In the genomic region with DNA sequence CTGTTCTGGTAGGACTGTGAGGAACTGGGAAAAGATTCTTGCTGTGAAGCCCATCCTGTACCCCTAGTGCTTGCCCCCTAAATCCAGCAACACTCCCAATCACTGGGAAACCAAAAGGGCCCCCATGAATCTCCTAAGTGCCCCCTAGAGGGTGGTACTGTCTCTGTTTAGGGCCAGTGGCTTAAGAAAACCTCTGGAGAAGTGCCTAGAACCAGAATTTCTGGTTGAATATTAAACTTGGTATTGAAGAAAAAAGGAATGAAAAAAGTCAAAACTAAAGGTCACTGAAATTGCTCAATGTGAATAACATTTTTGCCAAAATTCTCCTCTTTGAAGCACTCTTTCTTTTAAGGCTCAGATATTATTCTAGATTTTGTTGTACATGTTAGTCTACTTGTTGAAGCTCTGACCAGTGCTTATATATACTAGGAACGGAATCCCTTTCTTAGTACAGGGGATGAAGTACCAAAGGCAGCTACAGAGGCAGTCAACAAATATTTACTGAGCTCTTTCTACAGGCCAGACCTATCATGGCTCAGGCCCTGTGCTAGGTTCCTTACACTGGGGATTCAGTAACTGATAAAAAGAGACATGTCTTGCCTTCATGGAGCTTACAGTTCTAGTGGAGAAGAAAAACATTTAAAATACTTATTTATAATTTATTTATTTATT, we compare ENCODE assay signal across 14 cellular contexts.
A peak's percentile ranks its signal among the peaks of the same experiment; 100 is the strongest.
DNase-seq lines count a peak whose midpoint lies in the region; ATAC-seq, FAIRE-seq and TF ChIP-seq lines count a peak whose summit lies in the region.
"Had no signal": no experiment of that assay in that cellular context is flagged by ENCODE, and none has a peak within 500 bp of the region (broad histone marks: within the 10 kb centered on the region; RNA-seq: fewer than 3 reads in every experiment).

No MANE protein-coding gene starts in this region.

- H3K27me3 ChIP-seq in BJ (ENCODE audit: control insufficient read depth, insufficient read depth, low read length) (no peaks in the 10 kb centered on the region), K562 (ENCODE audit: control insufficient read depth in 2 of 2, insufficient read depth in 2 of 2, low read length in 2 of 2) (peaks cover 0 to 4% of the 10 kb centered on the region in 2 experiments; a peak in 2 of 5 replicates)
- H3K27me3 ChIP-seq: hepatocyte had no signal

- TF ChIP-seq POLR2A in K562 (conservative IDR thresholded peaks at IDR 0.05) = no peak

- H3K4me3 Mint-ChIP-seq in activated naive CD8-positive, alpha-beta T cell treated with anti-CD3 and anti-CD28 coated beads for 36 hours = no peak overlapping the region
- no peak overlapping the region for H3K4me3 Mint-ChIP-seq in activated CD8-positive, alpha-beta memory T cell treated with anti-CD3 and anti-CD28 coated beads, Interleukin-2, amount 10 ng/mL, durations not matched to agents 7 days and 5 days
- H3K4me3 Mint-ChIP-seq: brain, nephron had no signal

- no peak for ATAC-seq in K562
- ATAC-seq in left lobe of liver = peak; percentile 87
- no peak for ATAC-seq in GM21367 (IDR thresholded peaks at IDR 0.05; ENCODE audit: unreplicated experiment)
- ATAC-seq in GM18511 (IDR thresholded peaks at IDR 0.05; ENCODE audit: unreplicated experiment) = no peak
- no peak for ATAC-seq in activated CD8-positive, alpha-beta memory T cell treated with anti-CD3 and anti-CD28 coated beads, Interleukin-2, amount 10 ng/mL, durations not matched to agents 7 days and 5 days

- in situ Hi-C loops in K562 (cut with MboI) = no loop called here

- TF ChIP-seq RAD21 in Ishikawa (IDR thresholded peaks at IDR 0.05; ENCODE audit: low read depth) = peak; percentile 42
- no peak for TF ChIP-seq RAD21 in K562 (CRISPR knock-in tag; conservative IDR thresholded peaks at IDR 0.05 in 1 of 2, IDR thresholded peaks at IDR 0.05 in 1 of 2)

- H3K27ac Mint-ChIP-seq in activated naive CD8-positive, alpha-beta T cell treated with anti-CD3 and anti-CD28 coated beads for 36 hours = no peak overlapping the region
- no peak overlapping the region for H3K27ac Mint-ChIP-seq in activated CD8-positive, alpha-beta memory T cell treated with anti-CD3 and anti-CD28 coated beads, Interleukin-2, amount 10 ng/mL, durations not matched to agents 7 days and 5 days
- H3K27ac Mint-ChIP-seq: brain, nephron had no signal

- H3K4me3 ChIP-seq in BJ (ENCODE audit: low read depth, low read length) = no peak overlapping the region
- H3K4me3 ChIP-seq in K562 = no peak overlapping the region
- H3K4me3 ChIP-seq: hepatocyte had no signal

- H3K36me3 Mint-ChIP-seq in activated naive CD8-positive, alpha-beta T cell treated with anti-CD3 and anti-CD28 coated beads for 36 hours = no peaks in the 10 kb centered on the region
- H3K36me3 Mint-ChIP-seq in activated CD8-positive, alpha-beta memory T cell treated with anti-CD3 and anti-CD28 coated beads, Interleukin-2, amount 10 ng/mL, durations not matched to agents 7 days and 5 days = no peaks in the 10 kb centered on the region
- H3K36me3 Mint-ChIP-seq: brain had no signal

- H3K9me3 ChIP-seq in K562 (replicated peaks; ENCODE audit: control insufficient read depth, insufficient read depth, low read depth, low read length) = no peaks in the 10 kb centered on the region

- no peaks in the 10 kb centered on the region for H3K4me1 ChIP-seq in K562 (replicated peaks in 1 of 2; ENCODE audit: control insufficient read depth in 2 of 2, insufficient read depth in 2 of 2, low read length in 2 of 2)

- POLR2A ChIA-PET in BJ (lab: Charles Lee) = no interaction called here
- POLR2A ChIA-PET in K562 (lab: Yijun Ruan, JAX) = interaction anchor here (0.7 kb wide), 1 partner anchor 11 kb away, joined by 3 read pairs; no protein-coding TSS in a partner anchor

- H2AFZ ChIP-seq in K562 (ENCODE audit: low read depth, low read length) = no peak overlapping the region
- H2AFZ ChIP-seq: hepatocyte had no signal

- H4K20me1 ChIP-seq in K562 (replicated peaks; ENCODE audit: control insufficient read depth, insufficient read depth, low read length) = no peaks in the 10 kb centered on the region

- BruUV-seq in K562 (replicated peaks; lab: Mats Ljungman, UMichigan) = no TSS peak

- no peak overlapping the region for H3K27ac ChIP-seq in K562 (ENCODE audit: extremely low read depth, low read depth, low read length)
- H3K27ac ChIP-seq: hepatocyte had no signal

- H3K9me1 ChIP-seq in K562 (ENCODE audit: control insufficient read depth, insufficient read depth, low read length) = no peaks in the 10 kb centered on the region

- intact Hi-C loops in K562 (cut with micrococcal nuclease) = no loop called here

- no peak for FAIRE-seq in K562 (lab: Jason Lieb, UNC)

- H3K9ac ChIP-seq in K562 (ENCODE audit: insufficient read depth in 1 of 2, low read depth in 2 of 2, low read length in 2 of 2) = no peak overlapping the region

- no peak overlapping the region for H3K4me2 ChIP-seq in K562 (ENCODE audit: insufficient read depth, low read length)
- H3K4me2 ChIP-seq: hepatocyte had no signal

- H3K4me1 Mint-ChIP-seq in activated naive CD8-positive, alpha-beta T cell treated with anti-CD3 and anti-CD28 coated beads for 36 hours = no peaks in the 10 kb centered on the region
- H3K4me1 Mint-ChIP-seq in activated CD8-positive, alpha-beta memory T cell treated with anti-CD3 and anti-CD28 coated beads, Interleukin-2, amount 10 ng/mL, durations not matched to agents 7 days and 5 days = no peaks in the 10 kb centered on the region
- H3K4me1 Mint-ChIP-seq: brain had no signal

- H3K9me3 Mint-ChIP-seq in activated naive CD8-positive, alpha-beta T cell treated with anti-CD3 and anti-CD28 coated beads for 36 hours = no peaks in the 10 kb centered on the region
- no peaks in the 10 kb centered on the region for H3K9me3 Mint-ChIP-seq in activated CD8-positive, alpha-beta memory T cell treated with anti-CD3 and anti-CD28 coated beads, Interleukin-2, amount 10 ng/mL, durations not matched to agents 7 days and 5 days (ENCODE audit: low read depth)
- H3K9me3 Mint-ChIP-seq: brain, nephron had no signal

- no CpG with 5 or more reads among the region's 1 CpG for WGBS in K562 (ENCODE audit: insufficient coverage, low coverage, missing lambda C conversion rate)

- TF ChIP-seq EP300 in Ishikawa (IDR thresholded peaks at IDR 0.05; ENCODE audit: borderline replicate concordance) (no peak), K562 (IDR thresholded peaks at IDR 0.05; ENCODE audit: low read length) (no peak)

- CTCF ChIA-PET in BJ (lab: Yijun Ruan, JAX) = interaction anchor here (0.6 to 1.4 kb wide), 9 partner anchors 12 to 118 kb away, joined by 3 to 6 read pairs (median 3); no protein-coding TSS in a partner anchor
- CTCF ChIA-PET in K562 (lab: Yijun Ruan, JAX; ENCODE audit: low intra/inter-chr PET ratio) = interaction anchor here (0.5 kb wide), 1 partner anchor 909 kb away, joined by 3 read pairs; no protein-coding TSS in a partner anchor
- CTCF ChIA-PET in activated CD8-positive, alpha-beta memory T cell treated with anti-CD3 and anti-CD28 coated beads, Interleukin-2, amount 10 ng/mL, durations not matched to agents 7 days and 5 days (lab: Charles Lee) = interaction anchor here (0.8 kb wide), 1 partner anchor 161 kb away, joined by 3 read pairs; no protein-coding TSS in a partner anchor

- H3K27me3 Mint-ChIP-seq in activated naive CD8-positive, alpha-beta T cell treated with anti-CD3 and anti-CD28 coated beads for 36 hours = no peaks in the 10 kb centered on the region
- H3K27me3 Mint-ChIP-seq in activated CD8-positive, alpha-beta memory T cell treated with anti-CD3 and anti-CD28 coated beads, Interleukin-2, amount 10 ng/mL, durations not matched to agents 7 days and 5 days = peaks cover 26% of the 10 kb centered on the region

- DNase-seq in BJ (ENCODE audit: low read depth) (no peak), K562 (ENCODE audit: extremely low read depth in 1 of 4, low spot score in 3 of 4) (no peak), left lobe of liver (ENCODE audit: low spot score) (peak; percentile 49)
- DNase-seq in activated naive CD8-positive, alpha-beta T cell treated with anti-CD3 and anti-CD28 coated beads for 36 hours = no peak
- DNase-seq in activated CD8-positive, alpha-beta memory T cell treated with anti-CD3 and anti-CD28 coated beads, Interleukin-2, amount 10 ng/mL, durations not matched to agents 7 days and 5 days = no peak
- DNase-seq: COR-L47, NCI-H345, trophoblast cell had no signal

- H3K36me3 ChIP-seq in BJ (ENCODE audit: control insufficient read depth, insufficient read depth, low read length) (peaks cover 21% of the 10 kb centered on the region), K562 (ENCODE audit: control insufficient read depth, insufficient read depth, low read length) (no peaks in the 10 kb centered on the region)

- H3K79me2 ChIP-seq in K562 (ENCODE audit: control insufficient read depth, insufficient read depth, low read length) = no peaks in the 10 kb centered on the region
- H3K79me2 ChIP-seq: hepatocyte had no signal

- TF ChIP-seq CTCF in BJ (IDR thresholded peaks at IDR 0.05; ENCODE audit: insufficient read depth, low read depth, low read length) = peak; percentile 43
- TF ChIP-seq CTCF in K562 (IDR thresholded peaks at IDR 0.05 in 2 of 3, conservative IDR thresholded peaks at IDR 0.05 in 1 of 3; ENCODE audit: insufficient read depth in 2 of 3, low read depth in 1 of 3, low read length in 3 of 3) = no peak

TF ChIP-seq in Ishikawa, 13 proteins besides CTCF, POLR2A, EP300 and RAD21 (continues in another document):
- TF ChIP-seq CEBPB (IDR thresholded peaks at IDR 0.05) (no peak), TCF12 (IDR thresholded peaks at IDR 0.05; ENCODE audit: low read depth) (no peak), EGR1 (IDR thresholded peaks at IDR 0.05) (no peak), ZBTB7A (IDR thresholded peaks at IDR 0.05; ENCODE audit: low read depth) (no peak), FOXM1 (IDR thresholded peaks at IDR 0.05; ENCODE audit: borderline replicate concordance, low read depth) (no peak)

TF ChIP-seq in K562, 482 proteins besides CTCF, POLR2A, EP300 and RAD21:
- peak; percentile 21 for TF ChIP-seq CTCFL (IDR thresholded peaks at IDR 0.05; ENCODE audit: borderline replicate concordance, insufficient read depth, low read depth, low read length, poor library complexity, severe bottlenecking)
- no peak for TF ChIP-seq ZNF707 (CRISPR knock-in tag; conservative IDR thresholded peaks at IDR 0.05)
